ENCODE assay signal across 8 cellular contexts in genomic region chr14:35400707-35401421, GRCh38. TPM values are rescaled to one million over a fixed set of nuclear protein-coding genes. Genes with fewer than 3 reads are reported as not detected.
DNase-seq lines count a peak whose midpoint lies in the region; ATAC-seq and TF ChIP-seq lines count a peak whose summit lies in the region.

No MANE protein-coding gene starts in this region.

- peak; percentile 10 for TF ChIP-seq POLR2A in GM18505 (IDR thresholded peaks at IDR 0.05; ENCODE audit: borderline replicate concordance, extremely low read depth, insufficient read depth, insufficient read length)

- peak; percentile 48 to 56 for DNase-seq in activated CD4-positive, alpha-beta T cell treated with anti-CD3 and anti-CD28 coated beads, Interleukin-2, amount 50 U/mL, for 4 hours
- DNase-seq in epithelial cell of proximal tubule (ENCODE audit: low read depth) (no peak), NCI-H2227 (lab: John Stamatoyannopoulos, UW; ENCODE audit: unreplicated experiment) (no peak), C1 segment of cervical spinal cord (lab: John Stamatoyannopoulos, UW) (no peak)
- peak; percentile 36 to 50 for DNase-seq in stimulated activated CD4-positive, alpha-beta T cell treated with anti-CD3 and anti-CD28 coated beads, Interleukin-15, amount 100 ng/mL, for 48 hours (ENCODE audit: low read depth in 2 of 2)

- ATAC-seq in GM18505 (IDR thresholded peaks at IDR 0.05; ENCODE audit: unreplicated experiment): no peak
- no peak for ATAC-seq in GM18870 (IDR thresholded peaks at IDR 0.05; ENCODE audit: unreplicated experiment)
- ATAC-seq in HG03342 (IDR thresholded peaks at IDR 0.05; ENCODE audit: unreplicated experiment): no peak

- peak overlapping the region; percentile 76 for H3K4me3 ChIP-seq in epithelial cell of proximal tubule (ENCODE audit: low read depth, low read length)

- no peak for TF ChIP-seq CTCF in epithelial cell of proximal tubule (conservative IDR thresholded peaks at IDR 0.05; ENCODE audit: low read depth, low read length)

RNA-seq across cellular contexts. Expression of gene NFKBIA, which starts 3.7 kb away (rescaled TPM):
- 154 and 203 TPM in 2 replicates for total RNA-seq in epithelial cell of proximal tubule

Comparison
In these comparisons a context has a peak if more than half of its experiments do, and no peak if none do; other contexts are left out.
1. DNase-seq: peak in activated CD4-positive, alpha-beta T cell treated with anti-CD3 and anti-CD28 coated beads, Interleukin-2, amount 50 U/mL, for 4 hours (2 of 2) and stimulated activated CD4-positive, alpha-beta T cell treated with anti-CD3 and anti-CD28 coated beads, Interleukin-15, amount 100 ng/mL, for 48 hours (2 of 2); none in epithelial cell of proximal tubule (single experiment), NCI-H2227 (single experiment) and C1 segment of cervical spinal cord (0 of 14).